Comparison of ENCODE assay signal across 23 cellular contexts in genomic region chr13:20658451-20658850, GRCh38. TPM values are rescaled to one million over a fixed set of nuclear protein-coding genes. Genes with fewer than 3 reads are reported as not detected.
"Had no signal": no experiment of that assay in that cellular context is flagged by ENCODE, and none has a peak within 500 bp of the region (broad histone marks: within the 10 kb centered on the region; RNA-seq: fewer than 3 reads in every experiment).

No MANE protein-coding gene starts in this region.

- H3K4me1 ChIP-seq: adrenal gland, ascending aorta, esophagus squamous epithelium, gastrocnemius medialis, parathyroid adenoma, sigmoid colon, transverse colon had no signal

- H3K36me3 ChIP-seq: adrenal gland had no signal

- H3K9me3 ChIP-seq: adrenal gland, ascending aorta, esophagus squamous epithelium, gastrocnemius medialis, sigmoid colon, transverse colon had no signal

- H3K27ac ChIP-seq: adrenal gland, ascending aorta, coronary artery, esophagus squamous epithelium, gastrocnemius medialis, parathyroid adenoma, sigmoid colon, transverse colon had no signal

- H3K27me3 ChIP-seq: adrenal gland, ascending aorta, esophagus squamous epithelium, gastrocnemius medialis, sigmoid colon, transverse colon had no signal

- DNase-seq: activated CD4-positive, alpha-beta T cell treated with anti-CD3 and anti-CD28 coated beads, Interleukin-2, amount 50 U/mL, for 4 hours; activated CD8-positive, alpha-beta memory T cell treated with anti-CD3 and anti-CD28 coated beads for 24 hours; activated CD8-positive, alpha-beta memory T cell treated with anti-CD3 and anti-CD28 coated beads, Interleukin-2, amount 50 U/mL, for 4 hours; activated T-cell treated with anti-CD3 and anti-CD28 coated beads, Interleukin-2, amount 50 U/mL, for 24 hours; esophagus squamous epithelium; gastrocnemius medialis; hippocampal formation; kidney glomerular epithelial cell; mesenchymal stem cell; nephron progenitor cell; sigmoid colon; stimulated activated CD4-positive, alpha-beta T cell treated with anti-CD3 and anti-CD28 coated beads, Interleukin-15, amount 100 ng/mL, for 24 hours; T-helper 1 cell; transverse colon had no signal

- ATAC-seq: activated naive CD4-positive, alpha-beta T cell treated with anti-CD3 and anti-CD28 coated beads, Interleukin-2, amount 50 U/mL, for 72 hours; activated T-helper 17 cell treated with anti-CD3 and anti-CD28 coated beads, Interleukin-2, amount 50 U/mL, for 72 hours; stimulated activated memory B cell treated with anti-CD40 and anti-IgM and Interleukin-4, amounts not matched to agents 10 μg/mL and 1 μg/mL and 100 μg/mL, for 72 hours had no signal

- H3K4me3 ChIP-seq: adrenal gland, ascending aorta, coronary artery, esophagus squamous epithelium, gastrocnemius medialis, sigmoid colon, smooth muscle cell, transverse colon had no signal

RNA-seq across cellular contexts. Expression of gene IL17D, which starts 45.0 kb away (rescaled TPM):
- total RNA-seq: ascending aorta, mononuclear cell had no signal
